Comparison of ENCODE assay signal across 18 cellular contexts in genomic region chr3:33722186-33722585, GRCh38. TPM values are rescaled to one million over a fixed set of nuclear protein-coding genes. Genes with fewer than 3 reads are reported as not detected.
A peak's percentile ranks its signal among the peaks of the same experiment; 100 is the strongest.
DNase-seq lines count a peak whose midpoint lies in the region; ATAC-seq and TF ChIP-seq lines count a peak whose summit lies in the region.
"Had no signal": no experiment of that assay in that cellular context is flagged by ENCODE, and none has a peak within 500 bp of the region (broad histone marks: within the 10 kb centered on the region; RNA-seq: fewer than 3 reads in every experiment).

No MANE protein-coding gene starts in this region.

- no peaks in the 10 kb centered on the region for H3K9me3 ChIP-seq in HCT116 (ENCODE audit: control insufficient read depth in 1 of 2, insufficient read depth in 1 of 2, low read depth in 1 of 2, low read length in 2 of 2)
- no peaks in the 10 kb centered on the region for H3K9me3 ChIP-seq in thoracic aorta
- H3K9me3 ChIP-seq: MG63, mucosa of descending colon, tibial nerve had no signal

- no peak for TF ChIP-seq RAD21 in HCT116 (IDR thresholded peaks at IDR 0.05; ENCODE audit: low read depth)

- no peak overlapping the region for H3K27ac ChIP-seq in HCT116 (ENCODE audit: low read depth, low read length)
- peak overlapping the region; percentile 71 to 91 for H3K27ac ChIP-seq in thoracic aorta

- no peak for DNase-seq in HCT116 (ENCODE audit: low read depth, low spot score)
- DNase-seq in amniotic epithelial cell (ENCODE audit: low read depth): peak; percentile 7
- DNase-seq in fibroblast of mammary gland (ENCODE audit: low read depth): peak; percentile 9
- DNase-seq in thoracic aorta (ENCODE audit: low spot score): no peak
- no peak for DNase-seq in AG20443 (ENCODE audit: low spot score)
- no peak for DNase-seq in ecto neural progenitor cell (ENCODE audit: low spot score)
- DNase-seq: activated CD4-positive, alpha-beta memory T cell treated with anti-CD3 and anti-CD28 coated beads for 36 hours; activated naive CD4-positive, alpha-beta T cell treated with anti-CD3 and anti-CD28 coated beads, Interleukin-2, amount 10 ng/mL, durations not matched to agents 7 days and 5 days; activated T-cell treated with anti-CD3 and anti-CD28 coated beads for 4 hours; MG63; mucosa of descending colon; NCI-H1436 treated with DMSO at 0.1 percent for 48 hours; NCI-H2171 treated with DMSO at 0.1 percent for 48 hours; NCI-H774 had no signal

- RAD21 ChIA-PET in HCT116 (lab: Charles Lee; ENCODE audit: low non-redundant PET in 1 of 2, low total read pairs in 2 of 2, uncharacterized antibody in 2 of 2, unreplicated experiment in 2 of 2): no interaction called here

- H3K27me3 ChIP-seq in HCT116 (ENCODE audit: insufficient read depth, low read length) (no peaks in the 10 kb centered on the region), thoracic aorta (replicated peaks; ENCODE audit: insufficient read depth) (no peaks in the 10 kb centered on the region)
- H3K27me3 ChIP-seq: MG63, tibial nerve had no signal

- H4K20me1 ChIP-seq in HCT116 (ENCODE audit: insufficient read depth): no peaks in the 10 kb centered on the region

- ATAC-seq in HCT116: no peak
- ATAC-seq in thoracic aorta (ENCODE audit: insufficient number of reproducible peaks, low FRiP score, low read depth): no peak
- no peak for ATAC-seq in HG02938 (IDR thresholded peaks at IDR 0.05; ENCODE audit: unreplicated experiment)
- ATAC-seq: mucosa of descending colon; stimulated activated effector memory CD8-positive, alpha-beta T cell treated with anti-CD3 and anti-CD28 coated beads, Interleukin-12 subunit alpha, Interleukin-12 subunit beta, amount 100 ng/mL, for 72 hours; WTC11 had no signal

- H3K9me2 ChIP-seq in HCT116 (ENCODE audit: insufficient read depth): no peaks in the 10 kb centered on the region

- no peak overlapping the region for H3K9ac ChIP-seq in HCT116 (ENCODE audit: low read length)

- H3K36me3 ChIP-seq in HCT116 (ENCODE audit: control insufficient read depth in 1 of 2, insufficient read depth in 2 of 2, low read length in 2 of 2) (no peaks in the 10 kb centered on the region), thoracic aorta (no peaks in the 10 kb centered on the region)
- H3K36me3 ChIP-seq: MG63, tibial nerve had no signal

- H3K4me2 ChIP-seq in HCT116 (ENCODE audit: low read length): no peak overlapping the region

- BruUV-seq in HCT116 (replicated peaks; lab: Mats Ljungman, UMichigan): no TSS peak

- TF ChIP-seq CTCF in HCT116 (IDR thresholded peaks at IDR 0.05 in 2 of 3, conservative IDR thresholded peaks at IDR 0.05 in 1 of 3; ENCODE audit: borderline replicate concordance in 1 of 3, insufficient read depth in 1 of 3, low read depth in 2 of 3, low read length in 2 of 3) (no peak), fibroblast of mammary gland (conservative IDR thresholded peaks at IDR 0.05; ENCODE audit: control insufficient read depth, insufficient read depth, low read depth, low read length) (no peak), thoracic aorta (IDR thresholded peaks at IDR 0.05) (no peak)

- intact Hi-C loops in HCT116 (cut with micrococcal nuclease): no loop called here

- CTCF ChIA-PET in HCT116 (lab: Charles Lee): no interaction called here

- H3K4me3 ChIP-seq in HCT116 (replicated peaks in 1 of 2; ENCODE audit: low read depth in 1 of 2, low read length in 2 of 2) (no peak overlapping the region), fibroblast of mammary gland (ENCODE audit: control insufficient read depth, low read depth, low read length) (no peak overlapping the region), thoracic aorta (peak overlapping the region; percentile 37)
- H3K4me3 ChIP-seq: MG63, mucosa of descending colon, tibial nerve had no signal

- peak overlapping the region; percentile 33 for H2AFZ ChIP-seq in HCT116 (ENCODE audit: low read depth, low read length, poor library complexity, severe bottlenecking)

- H3K79me2 ChIP-seq in HCT116 (ENCODE audit: insufficient read depth, low read length): peaks cover 3% of the 10 kb centered on the region

- H3K4me1 ChIP-seq in HCT116 (ENCODE audit: control insufficient read depth in 1 of 2, insufficient read depth in 2 of 2, low read length in 2 of 2): peaks cover 0 to 9% of the 10 kb centered on the region in 2 experiments; a peak in 3 of 4 replicates
- H3K4me1 ChIP-seq in thoracic aorta (ENCODE audit: control insufficient read depth in 1 of 2, low read depth in 2 of 2): peaks cover 18 to 29% of the 10 kb centered on the region in 2 donors

- POLR2A ChIA-PET in HCT116 (lab: Charles Lee): no interaction called here

- TF ChIP-seq POLR2A in HCT116 (IDR thresholded peaks at IDR 0.05; ENCODE audit: borderline replicate concordance, extremely low read depth, insufficient read depth, insufficient read length): no peak

TF ChIP-seq in HCT116, 20 proteins besides CTCF, POLR2A, EP300 and RAD21:
- no peak for TF ChIP-seq ATF3 (IDR thresholded peaks at IDR 0.05)
- no peak for TF ChIP-seq ELF1 (IDR thresholded peaks at IDR 0.05; ENCODE audit: borderline replicate concordance, low read depth)
- no peak for TF ChIP-seq EGR1 (IDR thresholded peaks at IDR 0.05; ENCODE audit: low read depth)
- TF ChIP-seq ZNF274 (IDR thresholded peaks at IDR 0.05; ENCODE audit: low read depth, low read length): no peak

RNA-seq across cellular contexts. Expression of gene CLASP2, which starts 4.1 kb away (rescaled TPM):
- total RNA-seq in HCT116 (2021; ENCODE audit: unreplicated experiment) (36.3 TPM), thoracic aorta (100 to 1,000 TPM; 122 to 126 TPM)
- 9.1 and 9.7 TPM in 2 replicates for polyA plus RNA-seq in HCT116 (2012)

Comparison
In these comparisons a context has a peak if more than half of its experiments do, and no peak if none do; other contexts are left out.
1. DNase-seq: peak in amniotic epithelial cell (single experiment) and fibroblast of mammary gland (single experiment); none in HCT116 (single experiment), thoracic aorta (single experiment), AG20443 (single experiment) and ecto neural progenitor cell (single experiment).